In the genomic region with DNA sequence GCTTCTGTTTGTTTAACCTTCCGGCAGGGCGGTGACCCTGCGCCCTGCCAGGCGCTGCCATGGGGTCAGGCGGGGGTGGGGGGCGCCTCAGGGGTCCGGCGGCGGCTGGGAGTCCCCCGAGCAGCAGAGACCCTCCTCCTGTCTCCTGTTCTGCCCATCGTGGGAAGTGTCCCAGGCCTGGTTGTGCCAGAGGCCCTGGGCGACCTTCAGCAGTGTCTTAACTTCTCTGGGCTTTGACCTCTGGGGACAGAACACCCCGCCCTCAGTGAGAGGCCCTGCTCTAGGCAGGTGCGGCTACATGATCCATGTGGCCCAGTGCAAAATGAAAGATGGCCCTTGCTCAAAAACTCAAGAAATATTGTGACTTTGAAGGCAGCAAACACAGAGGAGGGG, we compare ENCODE assay signal across 28 cellular contexts. TPM values are rescaled to one million over a fixed set of nuclear protein-coding genes. Genes with fewer than 3 reads are reported as not detected.
"Had no signal": no experiment of that assay in that cellular context is flagged by ENCODE, and none has a peak within 500 bp of the region (broad histone marks: within the 10 kb centered on the region; RNA-seq: fewer than 3 reads in every experiment).

No MANE protein-coding gene starts in this region.

- H3K4me1 ChIP-seq: thyroid gland had no signal

- H3K27ac ChIP-seq: body of pancreas, thyroid gland, VCaP had no signal

- H3K36me3 ChIP-seq: thyroid gland had no signal

- DNase-seq: activated CD4-positive, alpha-beta T cell treated with anti-CD3 and anti-CD28 coated beads, Interleukin-2, amount 50 U/mL, for 1 hour; activated CD4-positive, CD25-positive, alpha-beta regulatory T cell treated with anti-CD3 and anti-CD28 coated beads, Interleukin-2, amount 50 U/mL, for 72 hours; activated CD8-positive, alpha-beta T cell treated with anti-CD3 and anti-CD28 coated beads, Interleukin-2, amount 10 ng/mL, durations not matched to agents 7 days and 5 days; activated gamma-delta T cell treated with Interleukin-2 at 50 U/mL for 16 hours; anterior cingulate cortex; body of pancreas; caudate nucleus; effector CD8-positive, alpha-beta T cell; foreskin melanocyte; islet precursor cell; left cardiac atrium; stimulated activated CD4-positive, alpha-beta T cell treated with anti-CD3 and anti-CD28 coated beads, Interleukin-12 subunit alpha, Interleukin-12 subunit beta, amount 100 ng/mL, for 4 hours; stimulated activated CD4-positive, alpha-beta T cell treated with anti-CD3 and anti-CD28 coated beads, Interleukin-4, amount 100 ng/mL, for 4 hours; substantia nigra; thyroid gland had no signal

- H3K9me3 ChIP-seq: body of pancreas, thyroid gland had no signal

- H3K4me3 ChIP-seq: body of pancreas, thyroid gland had no signal

- H3K27ac Mint-ChIP-seq: activated CD8-positive, alpha-beta T cell treated with anti-CD3 and anti-CD28 coated beads, Interleukin-2, amount 10 ng/mL, durations not matched to agents 7 days and 5 days; activated naive CD4-positive, alpha-beta T cell treated with anti-CD3 and anti-CD28 coated beads, Interleukin-2, amount 50 U/mL, for 24 hours; activated T-helper 1 cell treated with anti-CD3 and anti-CD28 coated beads, Interleukin-12 subunit alpha, Interleukin-12 subunit beta, Interleukin-2, Interleukin-4 antibody, amounts not matched to agents 30 ng/mL and 10 ng/mL and 1 ng/mL, durations not matched to agents 14 hours and 24 hours and 36 hours; dendritic cell treated with granulocyte-macrophage colony-stimulating factor and Interleukin-4, amounts not matched to agents 40 ng/mL and 50 ng/mL, for 4 days; memory B cell; progenitor cell of endocrine pancreas; stimulated activated naive CD8-positive, alpha-beta T cell treated with anti-CD3 and anti-CD28 coated beads, Interleukin-15, Interleukin-2, amounts not matched to agents 100 ng/mL and 50 ng/mL, for 24 hours had no signal

- H3K9me3 Mint-ChIP-seq: activated naive CD4-positive, alpha-beta T cell treated with anti-CD3 and anti-CD28 coated beads, Interleukin-2, amount 50 U/mL, for 24 hours; activated T-helper 1 cell treated with anti-CD3 and anti-CD28 coated beads, Interleukin-12 subunit alpha, Interleukin-12 subunit beta, Interleukin-2, Interleukin-4 antibody, amounts not matched to agents 30 ng/mL and 10 ng/mL and 1 ng/mL, durations not matched to agents 14 hours and 24 hours and 36 hours; dendritic cell treated with granulocyte-macrophage colony-stimulating factor and Interleukin-4, amounts not matched to agents 40 ng/mL and 50 ng/mL, for 4 days; memory B cell; neural crest cell; stimulated activated naive CD8-positive, alpha-beta T cell treated with anti-CD3 and anti-CD28 coated beads, Interleukin-15, Interleukin-2, amounts not matched to agents 100 ng/mL and 50 ng/mL, for 24 hours had no signal

- ATAC-seq: activated CD8-positive, alpha-beta T cell treated with anti-CD3 and anti-CD28 coated beads, Interleukin-2, amount 10 ng/mL, durations not matched to agents 7 days and 5 days; body of pancreas; left cardiac atrium had no signal

- H3K4me1 Mint-ChIP-seq: activated naive CD4-positive, alpha-beta T cell treated with anti-CD3 and anti-CD28 coated beads, Interleukin-2, amount 50 U/mL, for 24 hours had no signal

- H3K4me3 Mint-ChIP-seq: activated CD8-positive, alpha-beta T cell treated with anti-CD3 and anti-CD28 coated beads, Interleukin-2, amount 10 ng/mL, durations not matched to agents 7 days and 5 days; activated naive CD4-positive, alpha-beta T cell treated with anti-CD3 and anti-CD28 coated beads, Interleukin-2, amount 50 U/mL, for 24 hours; activated T-helper 1 cell treated with anti-CD3 and anti-CD28 coated beads, Interleukin-12 subunit alpha, Interleukin-12 subunit beta, Interleukin-2, Interleukin-4 antibody, amounts not matched to agents 30 ng/mL and 10 ng/mL and 1 ng/mL, durations not matched to agents 14 hours and 24 hours and 36 hours; dendritic cell treated with granulocyte-macrophage colony-stimulating factor and Interleukin-4, amounts not matched to agents 40 ng/mL and 50 ng/mL, for 4 days; memory B cell; stimulated activated naive CD8-positive, alpha-beta T cell treated with anti-CD3 and anti-CD28 coated beads, Interleukin-15, Interleukin-2, amounts not matched to agents 100 ng/mL and 50 ng/mL, for 24 hours had no signal

- H3K36me3 Mint-ChIP-seq: activated naive CD4-positive, alpha-beta T cell treated with anti-CD3 and anti-CD28 coated beads, Interleukin-2, amount 50 U/mL, for 24 hours; memory B cell had no signal

RNA-seq across cellular contexts. Expression of gene HMX1, which starts 22.8 kb away (rescaled TPM):
- total RNA-seq: activated CD8-positive, alpha-beta T cell treated with anti-CD3 and anti-CD28 coated beads, Interleukin-2, amount 10 ng/mL, durations not matched to agents 7 days and 5 days; activated T-helper 1 cell treated with anti-CD3 and anti-CD28 coated beads, Interleukin-12 subunit alpha, Interleukin-12 subunit beta, Interleukin-2, Interleukin-4 antibody, amounts not matched to agents 30 ng/mL and 10 ng/mL and 1 ng/mL, durations not matched to agents 14 hours and 24 hours and 36 hours; body of pancreas; left cardiac atrium; mononuclear cell; osteoblast; T-helper 2 cell treated with Interferon-gamma antibody and Interleukin-4, amounts not matched to agents 100 ng/mL and 5 ng/mL, for 36 hours; ureter had no signal
- polyA plus RNA-seq: esophagus had no signal
